In the genomic region with DNA sequence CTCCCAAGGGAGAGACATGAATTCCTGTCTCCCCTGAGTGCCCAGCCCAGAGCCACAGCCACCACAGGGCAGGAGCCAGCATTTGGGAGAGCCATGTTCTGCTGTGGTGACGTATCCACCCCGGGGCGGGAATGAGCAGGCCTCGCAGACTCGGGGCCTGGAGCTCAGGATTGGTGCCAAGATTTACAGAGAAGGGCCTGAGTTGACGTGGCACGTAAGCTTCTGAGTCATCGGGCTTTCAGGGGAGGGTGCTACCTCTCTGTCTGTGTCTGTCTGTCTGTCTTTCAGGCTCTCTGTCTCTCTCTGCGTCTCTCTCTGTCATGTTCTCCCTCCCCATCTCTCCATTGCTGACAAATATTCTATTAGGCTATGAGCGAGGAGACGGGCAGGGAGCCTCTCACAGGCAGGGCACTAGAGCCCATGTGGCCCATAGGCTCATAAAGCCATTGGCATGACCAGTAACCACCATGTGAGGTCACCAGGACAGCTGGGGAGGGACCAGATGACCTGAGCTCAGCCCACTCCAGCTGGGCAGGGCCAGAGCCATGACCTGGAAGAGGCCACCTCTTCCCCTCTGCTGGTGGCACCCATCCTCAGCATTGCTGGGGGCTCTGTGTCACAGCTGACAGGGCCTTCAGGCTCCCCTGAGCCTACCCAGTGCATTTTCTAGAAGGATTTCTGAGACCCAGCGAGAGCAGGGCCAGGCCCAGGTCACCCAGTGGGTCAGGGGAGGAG, we compare ENCODE assay signal across 9 cellular contexts.
A peak's percentile ranks its signal among the peaks of the same experiment; 100 is the strongest.
DNase-seq lines count a peak whose midpoint lies in the region; ATAC-seq, FAIRE-seq and TF ChIP-seq lines count a peak whose summit lies in the region.
"Had no signal": no experiment of that assay in that cellular context is flagged by ENCODE, and none has a peak within 500 bp of the region (broad histone marks: within the 10 kb centered on the region; RNA-seq: fewer than 3 reads in every experiment).

No MANE protein-coding gene starts in this region.

- H3K9ac ChIP-seq in mesendoderm (ENCODE audit: low read length) = no peak overlapping the region

- H3K18ac ChIP-seq in mesendoderm (ENCODE audit: low read length) = no peak overlapping the region

- H3K79me1 ChIP-seq in mesendoderm (ENCODE audit: low read length) = no peaks in the 10 kb centered on the region

- intact Hi-C loops in Right ventricle myocardium inferior (cut with DNase I) = no loop called here

- DNase-seq in GOT3 (lab: John Stamatoyannopoulos, UW) (peak; percentile 76), Right ventricle myocardium inferior (ENCODE audit: missing footprints) (peak; percentile 80), small intestine (peak; percentile 24), germinal center (ENCODE audit: low spot score) (no peak), mesendoderm (no peak), T-helper 9 cell (no peak)
- no peak for DNase-seq in activated T-cell treated with anti-CD3 and anti-CD28 coated beads, Interleukin-2, amount 50 U/mL, for 24 hours
- DNase-seq: H7 had no signal

- no peak overlapping the region for H3K56ac ChIP-seq in mesendoderm (ENCODE audit: low read length)

- H3K9me3 ChIP-seq in small intestine (ENCODE audit: control insufficient read depth, low read depth) = no peaks in the 10 kb centered on the region

- H3K4me1 Mint-ChIP-seq in activated T-cell treated with anti-CD3 and anti-CD28 coated beads, Interleukin-2, amount 50 U/mL, for 24 hours (ENCODE audit: low read depth) = no peaks in the 10 kb centered on the region

- H3K4me3 ChIP-seq in small intestine (ENCODE audit: low read depth in 1 of 2, low read length in 2 of 2) (no peak overlapping the region), mesendoderm (ENCODE audit: low read length) (no peak overlapping the region)

- H3K4me3 Mint-ChIP-seq in activated T-cell treated with anti-CD3 and anti-CD28 coated beads, Interleukin-2, amount 50 U/mL, for 24 hours = no peak overlapping the region

- H3K27me3 ChIP-seq in small intestine (ENCODE audit: control insufficient read depth in 2 of 2, insufficient read depth in 2 of 2, low read length in 2 of 2) (no peaks in the 10 kb centered on the region), mesendoderm (ENCODE audit: insufficient read depth, low read length, poor library complexity) (no peaks in the 10 kb centered on the region)

- H3K36me3 Mint-ChIP-seq in activated T-cell treated with anti-CD3 and anti-CD28 coated beads, Interleukin-2, amount 50 U/mL, for 24 hours (ENCODE audit: low read depth) = no peaks in the 10 kb centered on the region

- H4K5ac ChIP-seq in mesendoderm (ENCODE audit: low read length) = no peak overlapping the region

- no peak for FAIRE-seq in small intestine (lab: Jason Lieb, UNC)

- H3K4me1 ChIP-seq in small intestine (ENCODE audit: control insufficient read depth in 2 of 2, insufficient read depth in 1 of 2, low read depth in 1 of 2, low read length in 1 of 2) (no peaks in the 10 kb centered on the region), mesendoderm (ENCODE audit: control insufficient read depth, low read depth, low read length) (no peaks in the 10 kb centered on the region)

- no peak overlapping the region for H2AK5ac ChIP-seq in mesendoderm (ENCODE audit: low read length)

- no peak overlapping the region for H2BK120ac ChIP-seq in mesendoderm (ENCODE audit: low read depth, low read length)

- no peak overlapping the region for H3K4me2 ChIP-seq in mesendoderm (ENCODE audit: low read length)

- H2BK5ac ChIP-seq in mesendoderm (ENCODE audit: low read length) = no peak overlapping the region

- peak; percentile 88 for ATAC-seq in SK-N-SH treated with all-trans-retinoic acid at 6 μM for 48 hours
- ATAC-seq in Right ventricle myocardium inferior = peak; percentile 73

- H4K8ac ChIP-seq in mesendoderm (ENCODE audit: low read depth, low read length) = no peak overlapping the region

- H3K79me2 ChIP-seq in mesendoderm (ENCODE audit: control insufficient read depth, insufficient read depth, low read length) = no peaks in the 10 kb centered on the region

- no peaks in the 10 kb centered on the region for H3K36me3 ChIP-seq in small intestine (ENCODE audit: control insufficient read depth in 2 of 2, insufficient read depth in 2 of 2, low read length in 2 of 2)
- no peaks in the 10 kb centered on the region for H3K36me3 ChIP-seq in mesendoderm (ENCODE audit: control insufficient read depth, insufficient read depth, low read length)

- H3K27ac ChIP-seq in small intestine (ENCODE audit: low read depth in 1 of 2, low read length in 1 of 2) = peak overlapping the region; percentile 16 to 71
- H3K27ac ChIP-seq in mesendoderm (ENCODE audit: low read depth, low read length) = no peak overlapping the region

- no peak overlapping the region for H2BK15ac ChIP-seq in mesendoderm (replicated peaks; ENCODE audit: low read depth)

- H3K4ac ChIP-seq in mesendoderm (ENCODE audit: low read depth, low read length) = no peak overlapping the region

- no peak overlapping the region for H3K27ac Mint-ChIP-seq in activated T-cell treated with anti-CD3 and anti-CD28 coated beads, Interleukin-2, amount 50 U/mL, for 24 hours

- no peak overlapping the region for H3K23ac ChIP-seq in mesendoderm (ENCODE audit: low read length)

- no peaks in the 10 kb centered on the region for H3K9me3 Mint-ChIP-seq in activated T-cell treated with anti-CD3 and anti-CD28 coated beads, Interleukin-2, amount 50 U/mL, for 24 hours

- no peaks in the 10 kb centered on the region for H3K27me3 Mint-ChIP-seq in activated T-cell treated with anti-CD3 and anti-CD28 coated beads, Interleukin-2, amount 50 U/mL, for 24 hours

- WGBS in small intestine, 3 donors = 31 to 39% (median 32%) methylated on average over 12 of the region's 12 CpGs
- no CpG with 5 or more reads among the region's 12 CpGs for whole genome bisulfite sequencing in mesendoderm (ENCODE audit: extremely low coverage, insufficient coverage, low lambda C conversion rate)

TF ChIP-seq in SK-N-SH treated with all-trans-retinoic acid at 6 μM for 48 hours, 23 proteins besides CTCF, POLR2A, EP300 and RAD21:
- no peak for TF ChIP-seq BACH2 (CRISPR knock-in tag; IDR thresholded peaks at IDR 0.05; ENCODE audit: borderline replicate concordance)
- no peak for TF ChIP-seq ZNF8 (CRISPR knock-in tag; IDR thresholded peaks at IDR 0.05)
- TF ChIP-seq RARB (CRISPR knock-in tag; IDR thresholded peaks at IDR 0.05) = no peak
- TF ChIP-seq SNAI2 (CRISPR knock-in tag; IDR thresholded peaks at IDR 0.05) = 0 out of 2 replicates have a peak, but pooled peaks have one; percentile 31
- TF ChIP-seq, protein P1, sequence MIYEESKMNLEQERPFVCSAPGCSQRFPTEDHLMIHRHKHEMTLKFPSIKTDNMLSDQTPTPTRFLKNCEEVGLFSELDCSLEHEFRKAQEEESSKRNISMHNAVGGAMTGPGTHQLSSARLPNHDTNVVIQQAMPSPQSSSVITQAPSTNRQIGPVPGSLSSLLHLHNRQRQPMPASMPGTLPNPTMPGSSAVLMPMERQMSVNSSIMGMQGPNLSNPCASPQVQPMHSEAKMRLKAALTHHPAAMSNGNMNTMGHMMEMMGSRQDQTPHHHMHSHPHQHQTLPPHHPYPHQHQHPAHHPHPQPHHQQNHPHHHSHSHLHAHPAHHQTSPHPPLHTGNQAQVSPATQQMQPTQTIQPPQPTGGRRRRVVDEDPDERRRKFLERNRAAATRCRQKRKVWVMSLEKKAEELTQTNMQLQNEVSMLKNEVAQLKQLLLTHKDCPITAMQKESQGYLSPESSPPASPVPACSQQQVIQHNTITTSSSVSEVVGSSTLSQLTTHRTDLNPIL (CRISPR knock-in tag; IDR thresholded peaks at IDR 0.05; ENCODE audit: low read depth) = no peak
- TF ChIP-seq CSRNP3 (CRISPR knock-in tag; IDR thresholded peaks at IDR 0.05) = no peak
- no peak for TF ChIP-seq GLIS3 (CRISPR knock-in tag; IDR thresholded peaks at IDR 0.05)
- TF ChIP-seq OSR1 (CRISPR knock-in tag; IDR thresholded peaks at IDR 0.05) = no peak
- no peak for TF ChIP-seq ARNTL (CRISPR knock-in tag; IDR thresholded peaks at IDR 0.05; ENCODE audit: borderline replicate concordance, low read depth)
- peak; percentile 46; the same call in 1 of the 2 replicates for TF ChIP-seq ZC3H10 (CRISPR knock-in tag; IDR thresholded peaks at IDR 0.05)
- TF ChIP-seq ZFP3 (CRISPR knock-in tag; IDR thresholded peaks at IDR 0.05) = peak; percentile 63
- TF ChIP-seq POU6F1 (CRISPR knock-in tag; IDR thresholded peaks at IDR 0.05; ENCODE audit: borderline replicate concordance, low read depth) = no peak
- TF ChIP-seq PPARA (CRISPR knock-in tag; IDR thresholded peaks at IDR 0.05; ENCODE audit: borderline replicate concordance) = no peak
- no peak for TF ChIP-seq CSDC2 (CRISPR knock-in tag; IDR thresholded peaks at IDR 0.05)
- TF ChIP-seq ZNF565 (CRISPR knock-in tag; conservative IDR thresholded peaks at IDR 0.05; ENCODE audit: low read depth) = no peak
- no peak for TF ChIP-seq TCF4 (CRISPR knock-in tag; IDR thresholded peaks at IDR 0.05; ENCODE audit: borderline replicate concordance)
- no peak for TF ChIP-seq ESRRG (CRISPR knock-in tag; IDR thresholded peaks at IDR 0.05)

Comparison
In these comparisons a context has a peak if more than half of its experiments do, and no peak if none do; other contexts are left out.
1. DNase-seq: peak in GOT3 (single experiment), Right ventricle myocardium inferior (single experiment) and small intestine (single experiment); none in germinal center (single experiment), activated T-cell treated with anti-CD3 and anti-CD28 coated beads, Interleukin-2, amount 50 U/mL, for 24 hours (single experiment), mesendoderm (single experiment) and T-helper 9 cell (single experiment).